8 cellular contexts compared by ENCODE assay signal in genomic region chr6:30689985-30690384, GRCh38. TPM values are rescaled to one million over a fixed set of nuclear protein-coding genes. Genes with fewer than 3 reads are reported as not detected.
DNase-seq lines count a peak whose midpoint lies in the region; ATAC-seq and TF ChIP-seq lines count a peak whose summit lies in the region.

No MANE protein-coding gene starts in this region.

- H3K79me2 ChIP-seq in GM23248 (ENCODE audit: insufficient read depth) = peaks cover 46% of the 10 kb centered on the region

- H3K4me1 ChIP-seq in GM23248 (ENCODE audit: insufficient read depth) (peaks cover 35% of the 10 kb centered on the region), gastroesophageal sphincter (peaks cover 4 to 49% (median 36%) of the 10 kb centered on the region in 3 donors), skeletal muscle satellite cell (ENCODE audit: control insufficient read depth, insufficient read depth, low read length) (peaks cover 43% of the 10 kb centered on the region)

- H2AFZ ChIP-seq in GM23248 = no peak overlapping the region

- H3K9ac ChIP-seq in GM23248 (peak overlapping the region; percentile 85), skeletal muscle satellite cell (ENCODE audit: low read depth, low read length) (peak overlapping the region; percentile 80)

- H3K27ac ChIP-seq in GM23248 = peak overlapping the region; percentile 92
- H3K27ac ChIP-seq in WERI-Rb-1 = peak overlapping the region; percentile 91
- H3K27ac ChIP-seq in gastroesophageal sphincter = peak overlapping the region; percentile 70 to 100 (median 95)

- H3K36me3 ChIP-seq in GM23248 (ENCODE audit: low read depth) = peaks cover 6% of the 10 kb centered on the region; the same call in 1 of the 2 replicates
- peaks cover 28% of the 10 kb centered on the region for H3K36me3 ChIP-seq in WERI-Rb-1
- no peaks in the 10 kb centered on the region for H3K36me3 ChIP-seq in gastroesophageal sphincter
- peaks cover 9% of the 10 kb centered on the region for H3K36me3 ChIP-seq in skeletal muscle satellite cell (ENCODE audit: insufficient read depth, low read length)

- 46 to 47% methylated on average over 4 of the region's 4 CpGs for WGBS in GM23248 (ENCODE audit: low coverage in 1 of 2, low lambda C conversion rate in 2 of 2, missing lambda C conversion rate in 2 of 2), 2 experiments
- 0 to 10% methylated on average over 1 to 4 of the region's 4 CpGs for WGBS in gastroesophageal sphincter (ENCODE audit: low coverage in 1 of 2), 2 donors

- no peak for TF ChIP-seq POLR2A in gastroesophageal sphincter (IDR thresholded peaks at IDR 0.05)

- peak overlapping the region; percentile 91 for H3K4me3 ChIP-seq in GM23248
- peak overlapping the region; percentile 91 for H3K4me3 ChIP-seq in WERI-Rb-1 (ENCODE audit: low read depth, low read length)
- peak overlapping the region; percentile 68 to 80 for H3K4me3 ChIP-seq in gastroesophageal sphincter
- peak overlapping the region; percentile 95 for H3K4me3 ChIP-seq in skeletal muscle satellite cell (ENCODE audit: low read length)

- H3K27me3 ChIP-seq in GM23248 (replicated peaks; ENCODE audit: insufficient read depth) (no peaks in the 10 kb centered on the region), WERI-Rb-1 (ENCODE audit: insufficient read depth, low read depth, severe bottlenecking) (no peaks in the 10 kb centered on the region), gastroesophageal sphincter (no peaks in the 10 kb centered on the region), skeletal muscle satellite cell (ENCODE audit: control insufficient read depth, insufficient read depth, low read length) (no peaks in the 10 kb centered on the region)

- H3K9me2 ChIP-seq in GM23248 (ENCODE audit: insufficient read depth) = no peaks in the 10 kb centered on the region

- no peak for TF ChIP-seq CTCF in WERI-Rb-1 (IDR thresholded peaks at IDR 0.05; ENCODE audit: low read depth, low read length)
- TF ChIP-seq CTCF in gastroesophageal sphincter (IDR thresholded peaks at IDR 0.05) = peak in 1 of 4 experiments; percentile 7

- H3F3A ChIP-seq in GM23248 (ENCODE audit: insufficient read depth) = peaks cover 45% of the 10 kb centered on the region

- H3K4me2 ChIP-seq in GM23248 (ENCODE audit: unreplicated experiment) (peak overlapping the region; percentile 83), skeletal muscle satellite cell (ENCODE audit: low read length) (peak overlapping the region; percentile 99)

- H3K9me3 ChIP-seq in GM23248 (ENCODE audit: low read depth) (no peaks in the 10 kb centered on the region), WERI-Rb-1 (ENCODE audit: severe bottlenecking) (no peaks in the 10 kb centered on the region), gastroesophageal sphincter (no peaks in the 10 kb centered on the region), skeletal muscle satellite cell (replicated peaks; ENCODE audit: low read length) (no peaks in the 10 kb centered on the region)

- H4K20me1 ChIP-seq in GM23248 (ENCODE audit: insufficient read depth) = no peaks in the 10 kb centered on the region

- TF ChIP-seq EP300 in gastroesophageal sphincter (IDR thresholded peaks at IDR 0.05) = no peak

- in situ Hi-C loops in GM23248 (cut with MboI) = no loop called here

- no peak for ATAC-seq in gastroesophageal sphincter

- DNase-seq in GM23248 = no peak
- no peak for DNase-seq in WERI-Rb-1
- DNase-seq in 8988T = no peak
- DNase-seq in germinal center (ENCODE audit: low spot score) = no peak
- DNase-seq in cerebellum (ENCODE audit: low spot score) = no peak
- no peak for DNase-seq in hypothalamus (lab: John Stamatoyannopoulos, UW)

RNA-seq across cellular contexts. Expression of gene NRM, which starts 0.8 kb away (rescaled TPM):
- 5.8 and 6.2 TPM in 2 replicates for total RNA-seq in GM23248 (2014; rRNA removed; shearing (Covaris generic))
- polyA plus RNA-seq in GM23248 (2016; fragmentation: Nextera tagmentation; extraction: Ambion mirVana) = 11.3 and 11.6 TPM in 2 replicates
- 1 to 10 TPM; 3.0 to 8.2 (median 6.0) TPM for total RNA-seq in gastroesophageal sphincter
- total RNA-seq in skeletal muscle satellite cell (2012; rRNA removed) = 2.4 and 3.3 TPM in 2 replicates
- total RNA-seq in cerebellum = 9.2 TPM

RNA-seq across cellular contexts. Expression of gene PPP1R18, which starts 3.5 kb away (rescaled TPM):
- 85.5 and 108 TPM in 2 replicates for total RNA-seq in GM23248 (2014; rRNA removed; shearing (Covaris generic))
- 66.6 and 67.8 TPM in 2 replicates for polyA plus RNA-seq in GM23248 (2016; fragmentation: Nextera tagmentation; extraction: Ambion mirVana)
- total RNA-seq in gastroesophageal sphincter = 10 to 100 TPM; 45.3 to 65.8 (median 56.6) TPM
- 54.5 and 69.2 TPM in 2 replicates for total RNA-seq in skeletal muscle satellite cell (2012; rRNA removed)
- 27.9 TPM for total RNA-seq in cerebellum

RNA-seq across cellular contexts. Expression of gene DHX16, which starts 17.2 kb away (rescaled TPM):
- total RNA-seq in GM23248 (2014; rRNA removed; shearing (Covaris generic)) = 30.4 and 30.6 TPM in 2 replicates
- polyA plus RNA-seq in GM23248 (2016; fragmentation: Nextera tagmentation; extraction: Ambion mirVana) = 23.6 and 26.7 TPM in 2 replicates
- 10 to 100 TPM; 25.8 to 36.2 (median 31.4) TPM for total RNA-seq in gastroesophageal sphincter
- 23.1 and 27.7 TPM in 2 replicates for total RNA-seq in skeletal muscle satellite cell (2012; rRNA removed)
- 17.2 TPM for total RNA-seq in cerebellum

RNA-seq across cellular contexts. Expression of gene MDC1, which starts 27.1 kb away (rescaled TPM):
- 4.9 and 6.6 TPM in 2 replicates for total RNA-seq in GM23248 (2014; rRNA removed; shearing (Covaris generic))
- 6.7 and 7.1 TPM in 2 replicates for polyA plus RNA-seq in GM23248 (2016; fragmentation: Nextera tagmentation; extraction: Ambion mirVana)
- total RNA-seq in gastroesophageal sphincter (10 to 100 TPM in 3 of 4 donors, 1 to 10 TPM in 1; 9.8 to 16.7 (median 13.1) TPM), cerebellum (9.5 TPM)
- total RNA-seq in skeletal muscle satellite cell (2012; rRNA removed) = 6.1 and 7.6 TPM in 2 replicates

RNA-seq across cellular contexts. Expression of gene TUBB, which starts 30.2 kb away (rescaled TPM):
- total RNA-seq in GM23248 (2014; rRNA removed; shearing (Covaris generic)) = 525 and 565 TPM in 2 replicates
- polyA plus RNA-seq in GM23248 (2016; fragmentation: Nextera tagmentation; extraction: Ambion mirVana) = 491 and 520 TPM in 2 replicates
- total RNA-seq in gastroesophageal sphincter (100 to 1,000 TPM; 184 to 351 (median 236) TPM), cerebellum (608 TPM)
- total RNA-seq in skeletal muscle satellite cell (2012; rRNA removed) = 624 and 1,061 TPM in 2 replicates
